In genomic region chr14:66038214-66038977, GRCh38 we compare ENCODE assay signal across 10 cellular contexts.
DNase-seq lines count a peak whose midpoint lies in the region; ATAC-seq and TF ChIP-seq lines count a peak whose summit lies in the region.
"Had no signal": no experiment of that assay in that cellular context is flagged by ENCODE, and none has a peak within 500 bp of the region (broad histone marks: within the 10 kb centered on the region; RNA-seq: fewer than 3 reads in every experiment).

No MANE protein-coding gene starts in this region.

- in situ Hi-C loops in G401 (cut with HindIII; ENCODE audit: low sequenced_read_pairs), result no loop called here

- H4K8ac ChIP-seq in mesendoderm (ENCODE audit: low read depth, low read length), result no peak overlapping the region

- H3K27ac ChIP-seq in mesendoderm (ENCODE audit: low read depth, low read length), result no peak overlapping the region

- H3K23ac ChIP-seq in mesendoderm (ENCODE audit: low read length), result no peak overlapping the region

- no peaks in the 10 kb centered on the region for H3K27me3 ChIP-seq in mesendoderm (ENCODE audit: insufficient read depth, low read length, poor library complexity)

- DNase-seq in AG09309 (ENCODE audit: low read depth) (peak; percentile 51), NCI-H226 (peak; percentile 89), epithelial cell of proximal tubule (ENCODE audit: low read depth) (peak; percentile 74), mesendoderm (peak; percentile 38), DMS153 treated with DMSO at 0.1 percent for 48 hours (lab: John Stamatoyannopoulos, UW; ENCODE audit: unreplicated experiment) (no peak), G401 (ENCODE audit: low spot score) (no peak), ecto neural progenitor cell (ENCODE audit: low spot score) (no peak)
- DNase-seq: activated CD4-positive, alpha-beta T cell treated with anti-CD3 and anti-CD28 coated beads for 4 hours; NCI-H2227 treated with DMSO at 0.1 percent for 48 hours had no signal

- no peak overlapping the region for H2BK15ac ChIP-seq in mesendoderm (replicated peaks; ENCODE audit: low read depth)

- H3K56ac ChIP-seq in mesendoderm (ENCODE audit: low read length), result no peak overlapping the region

- no peaks in the 10 kb centered on the region for H3K36me3 ChIP-seq in mesendoderm (ENCODE audit: control insufficient read depth, insufficient read depth, low read length)

- no peak overlapping the region for H2BK120ac ChIP-seq in mesendoderm (ENCODE audit: low read depth, low read length)

- H3K4me1 ChIP-seq in mesendoderm (ENCODE audit: control insufficient read depth, low read depth, low read length), result no peaks in the 10 kb centered on the region

- WGBS in mesendoderm (ENCODE audit: extremely low coverage, insufficient coverage, low lambda C conversion rate), result no CpG with 5 or more reads among the region's 4 CpGs

- H3K4me3 ChIP-seq in AG09309 (ENCODE audit: control insufficient read depth, low read depth, low read length) (no peak overlapping the region), epithelial cell of proximal tubule (ENCODE audit: low read depth, low read length) (no peak overlapping the region), mesendoderm (ENCODE audit: low read length) (no peak overlapping the region)

- H3K79me1 ChIP-seq in mesendoderm (ENCODE audit: low read length), result no peaks in the 10 kb centered on the region

- ATAC-seq in GM21529 (IDR thresholded peaks at IDR 0.05; ENCODE audit: unreplicated experiment), result no peak

- no peaks in the 10 kb centered on the region for H3K79me2 ChIP-seq in mesendoderm (ENCODE audit: control insufficient read depth, insufficient read depth, low read length)

- H2AK5ac ChIP-seq in mesendoderm (ENCODE audit: low read length), result no peak overlapping the region

- no peak overlapping the region for H3K4ac ChIP-seq in mesendoderm (ENCODE audit: low read depth, low read length)

- H4K5ac ChIP-seq in mesendoderm (ENCODE audit: low read length), result no peak overlapping the region

- no peak overlapping the region for H3K9ac ChIP-seq in mesendoderm (ENCODE audit: low read length)

- no peak overlapping the region for H2BK5ac ChIP-seq in mesendoderm (ENCODE audit: low read length)

- H3K18ac ChIP-seq in mesendoderm (ENCODE audit: low read length), result no peak overlapping the region

- TF ChIP-seq CTCF in AG09309 (IDR thresholded peaks at IDR 0.05; ENCODE audit: control insufficient read depth, insufficient read depth, low read depth, low read length, missing control alignments) (no peak), epithelial cell of proximal tubule (conservative IDR thresholded peaks at IDR 0.05; ENCODE audit: low read depth, low read length) (peak; percentile 49)

- H3K4me2 ChIP-seq in mesendoderm (ENCODE audit: low read length), result no peak overlapping the region

Comparison
In these comparisons a context has a peak if more than half of its experiments do, and no peak if none do; other contexts are left out.
1. DNase-seq: peak in AG09309 (single experiment), NCI-H226 (single experiment), epithelial cell of proximal tubule (single experiment) and mesendoderm (single experiment); none in DMS153 treated with DMSO at 0.1 percent for 48 hours (single experiment), G401 (single experiment) and ecto neural progenitor cell (single experiment).